In the genomic region with DNA sequence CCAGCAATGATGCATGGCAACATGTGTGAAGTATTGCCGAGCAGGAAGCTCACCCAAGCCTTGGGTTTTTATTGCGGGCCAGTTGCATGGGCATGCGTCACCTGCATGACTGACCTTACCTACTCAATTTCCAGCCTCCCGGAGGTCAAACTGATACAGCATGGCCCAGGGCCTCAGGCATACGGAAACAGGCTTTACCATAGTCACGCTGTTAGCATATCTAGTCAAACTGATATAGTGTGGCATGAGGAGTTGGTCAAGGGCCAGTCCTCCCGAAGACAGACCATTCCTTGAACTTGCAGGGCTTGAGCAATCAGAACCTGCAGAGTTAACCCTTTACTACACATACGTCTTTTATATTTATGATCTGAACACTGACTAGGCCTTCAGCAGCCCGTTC, we compare ENCODE assay signal across 25 cellular contexts. TPM values are rescaled to one million over a fixed set of nuclear protein-coding genes. Genes with fewer than 3 reads are reported as not detected.
"Had no signal": no experiment of that assay in that cellular context is flagged by ENCODE, and none has a peak within 500 bp of the region (broad histone marks: within the 10 kb centered on the region; RNA-seq: fewer than 3 reads in every experiment).

No MANE protein-coding gene starts in this region.

- H3K9me3 ChIP-seq: body of pancreas, thyroid gland had no signal

- H3K36me3 ChIP-seq: thyroid gland had no signal

- H3K27ac ChIP-seq: body of pancreas, thyroid gland had no signal

- H3K27me3 ChIP-seq: body of pancreas, thyroid gland had no signal

- H3K4me3 ChIP-seq: body of pancreas, thyroid gland had no signal

- ATAC-seq: body of pancreas; effector memory CD8-positive, alpha-beta T cell; left colon had no signal

- DNase-seq: activated B cell treated with CpG ODN at 0.5 μM for 24 hours; activated CD4-positive, alpha-beta T cell treated with anti-CD3 and anti-CD28 coated beads for 4 hours; activated naive CD4-positive, alpha-beta T cell; activated naive CD8-positive, alpha-beta T cell treated with anti-CD3 and anti-CD28 coated beads for 36 hours; activated T-cell treated with anti-CD3 and anti-CD28 coated beads for 4 hours; body of pancreas; caudate nucleus; effector memory CD8-positive, alpha-beta T cell; foreskin melanocyte; head of caudate nucleus; immature natural killer cell; left colon; retina; stimulated activated CD4-positive, alpha-beta T cell treated with anti-CD3 and anti-CD28 coated beads, Interleukin-12 subunit alpha, Interleukin-12 subunit beta, amount 100 ng/mL, for 4 hours; stimulated activated CD4-positive, alpha-beta T cell treated with anti-CD3 and anti-CD28 coated beads, Interleukin-1b, Interleukin-23, amount 100 ng/mL, for 48 hours; stimulated activated CD8-positive, alpha-beta memory T cell treated with anti-CD3 and anti-CD28 coated beads, Interleukin-4, amount 100 ng/mL, for 48 hours; stimulated activated naive CD4-positive, alpha-beta T cell; T-helper 9 cell; thyroid gland had no signal

- H3K4me1 ChIP-seq: body of pancreas, thyroid gland had no signal

RNA-seq across cellular contexts. Expression of gene FCRLB, which starts 21.9 kb away (rescaled TPM):
- total RNA-seq: activated CD4-positive, alpha-beta memory T cell treated with anti-CD3 and anti-CD28 coated beads for 36 hours; activated T-helper 17 cell treated with anti-CD3 and anti-CD28 coated beads, Interleukin-2, amount 50 U/mL, for 72 hours; body of pancreas; left colon had no signal

RNA-seq across cellular contexts. Expression of gene FCRLA, which starts 36.2 kb away (rescaled TPM):
- total RNA-seq: activated CD4-positive, alpha-beta memory T cell treated with anti-CD3 and anti-CD28 coated beads for 36 hours; activated T-helper 17 cell treated with anti-CD3 and anti-CD28 coated beads, Interleukin-2, amount 50 U/mL, for 72 hours; body of pancreas; dermis microvascular lymphatic vessel endothelial cell; lung microvascular endothelial cell; neural crest cell; thyroid gland had no signal
- polyA plus RNA-seq: urinary bladder had no signal
